Comparison of ENCODE assay signal across 2 cellular contexts in genomic region chr1:54952950-54953718, GRCh38.
TF ChIP-seq lines count a peak whose summit lies in the region.

No MANE protein-coding gene starts in this region.

TF ChIP-seq in endothelial cell of umbilical vein, 7 proteins besides CTCF, POLR2A, EP300 and RAD21:
- no peak for TF ChIP-seq POLR2AphosphoS5 (IDR thresholded peaks at IDR 0.05; ENCODE audit: insufficient read depth, low read depth, low read length)
- TF ChIP-seq GATA2 (IDR thresholded peaks at IDR 0.05; ENCODE audit: insufficient read depth, insufficient read length, low read depth, low read length), result no peak
- no peak for TF ChIP-seq JUN (IDR thresholded peaks at IDR 0.05; ENCODE audit: borderline replicate concordance, insufficient read depth, insufficient read length, low read depth)
- no peak for TF ChIP-seq MAX (IDR thresholded peaks at IDR 0.05; ENCODE audit: insufficient read depth, insufficient read length)
- TF ChIP-seq FOS (IDR thresholded peaks at IDR 0.05; ENCODE audit: borderline replicate concordance, insufficient read depth, low read length), result no peak
- no peak for TF ChIP-seq EZH2 (IDR thresholded peaks at IDR 0.05; ENCODE audit: borderline replicate concordance, low read depth, low read length, severe bottlenecking)
- TF ChIP-seq MYC (IDR thresholded peaks at IDR 0.05; ENCODE audit: low read depth, low read length), result no peak

TF ChIP-seq in SK-N-SH treated with all-trans-retinoic acid at 6 μM for 48 hours, 23 proteins besides CTCF, POLR2A, EP300 and RAD21:
- TF ChIP-seq OSR1 (CRISPR knock-in tag; IDR thresholded peaks at IDR 0.05) (no peak), BACH2 (CRISPR knock-in tag; IDR thresholded peaks at IDR 0.05; ENCODE audit: borderline replicate concordance) (no peak), ZC3H10 (CRISPR knock-in tag; IDR thresholded peaks at IDR 0.05) (no peak), GLIS3 (CRISPR knock-in tag; IDR thresholded peaks at IDR 0.05) (no peak), ZFP30 (CRISPR knock-in tag; IDR thresholded peaks at IDR 0.05) (no peak), ZNF70 (CRISPR knock-in tag; IDR thresholded peaks at IDR 0.05) (no peak), ZNF8 (CRISPR knock-in tag; IDR thresholded peaks at IDR 0.05) (no peak), CSDC2 (CRISPR knock-in tag; IDR thresholded peaks at IDR 0.05) (no peak), PPARA (CRISPR knock-in tag; IDR thresholded peaks at IDR 0.05; ENCODE audit: borderline replicate concordance) (no peak), TOX (CRISPR knock-in tag; IDR thresholded peaks at IDR 0.05; ENCODE audit: borderline replicate concordance) (no peak), SNAI2 (CRISPR knock-in tag; IDR thresholded peaks at IDR 0.05) (no peak), ISL1 (CRISPR knock-in tag; IDR thresholded peaks at IDR 0.05) (no peak)
- TF ChIP-seq, protein P1, sequence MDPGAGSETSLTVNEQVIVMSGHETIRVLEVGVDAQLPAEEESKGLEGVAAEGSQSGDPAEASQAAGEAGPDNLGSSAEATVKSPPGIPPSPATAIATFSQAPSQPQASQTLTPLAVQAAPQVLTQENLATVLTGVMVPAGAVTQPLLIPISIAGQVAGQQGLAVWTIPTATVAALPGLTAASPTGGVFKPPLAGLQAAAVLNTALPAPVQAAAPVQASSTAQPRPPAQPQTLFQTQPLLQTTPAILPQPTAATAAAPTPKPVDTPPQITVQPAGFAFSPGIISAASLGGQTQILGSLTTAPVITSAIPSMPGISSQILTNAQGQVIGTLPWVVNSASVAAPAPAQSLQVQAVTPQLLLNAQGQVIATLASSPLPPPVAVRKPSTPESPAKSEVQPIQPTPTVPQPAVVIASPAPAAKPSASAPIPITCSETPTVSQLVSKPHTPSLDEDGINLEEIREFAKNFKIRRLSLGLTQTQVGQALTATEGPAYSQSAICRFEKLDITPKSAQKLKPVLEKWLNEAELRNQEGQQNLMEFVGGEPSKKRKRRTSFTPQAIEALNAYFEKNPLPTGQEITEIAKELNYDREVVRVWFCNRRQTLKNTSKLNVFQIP (CRISPR knock-in tag; IDR thresholded peaks at IDR 0.05; ENCODE audit: borderline replicate concordance, low read depth), result no peak
- TF ChIP-seq, protein P2, sequence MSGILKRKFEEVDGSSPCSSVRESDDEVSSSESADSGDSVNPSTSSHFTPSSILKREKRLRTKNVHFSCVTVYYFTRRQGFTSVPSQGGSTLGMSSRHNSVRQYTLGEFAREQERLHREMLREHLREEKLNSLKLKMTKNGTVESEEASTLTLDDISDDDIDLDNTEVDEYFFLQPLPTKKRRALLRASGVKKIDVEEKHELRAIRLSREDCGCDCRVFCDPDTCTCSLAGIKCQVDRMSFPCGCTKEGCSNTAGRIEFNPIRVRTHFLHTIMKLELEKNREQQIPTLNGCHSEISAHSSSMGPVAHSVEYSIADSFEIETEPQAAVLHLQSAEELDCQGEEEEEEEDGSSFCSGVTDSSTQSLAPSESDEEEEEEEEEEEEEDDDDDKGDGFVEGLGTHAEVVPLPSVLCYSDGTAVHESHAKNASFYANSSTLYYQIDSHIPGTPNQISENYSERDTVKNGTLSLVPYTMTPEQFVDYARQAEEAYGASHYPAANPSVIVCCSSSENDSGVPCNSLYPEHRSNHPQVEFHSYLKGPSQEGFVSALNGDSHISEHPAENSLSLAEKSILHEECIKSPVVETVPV (CRISPR knock-in tag; IDR thresholded peaks at IDR 0.05), result no peak
